33 cellular contexts compared by ENCODE assay signal in the genomic region with DNA sequence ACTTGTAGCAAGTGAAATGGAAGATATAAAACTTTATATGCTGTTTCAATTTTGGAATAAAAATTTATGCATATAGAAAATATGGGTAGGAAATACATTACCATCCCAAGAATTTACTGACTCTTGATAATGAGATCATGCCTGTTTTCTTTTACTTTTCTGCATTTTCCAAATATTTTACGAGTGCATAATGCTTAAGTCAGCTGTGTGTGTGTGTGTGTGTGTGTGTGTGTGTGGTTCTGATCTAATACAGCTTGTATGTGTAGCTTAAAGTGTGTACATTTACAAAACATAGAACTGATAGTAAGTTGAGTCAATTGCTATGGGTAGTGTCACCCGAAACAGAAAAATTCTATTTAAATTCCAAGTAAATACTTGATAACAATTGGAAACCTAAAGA.
DNase-seq lines count a peak whose midpoint lies in the region; ATAC-seq, FAIRE-seq and TF ChIP-seq lines count a peak whose summit lies in the region.
"Had no signal": no experiment of that assay in that cellular context is flagged by ENCODE, and none has a peak within 500 bp of the region (broad histone marks: within the 10 kb centered on the region; RNA-seq: fewer than 3 reads in every experiment).

No MANE protein-coding gene starts in this region.

- H3K4me2 ChIP-seq in astrocyte (ENCODE audit: low read length) = no peak overlapping the region

- H3K9me3 ChIP-seq in astrocyte (ENCODE audit: insufficient read depth, low read depth, low read length) (no peaks in the 10 kb centered on the region), aorta (ENCODE audit: control insufficient read depth, low read length) (no peaks in the 10 kb centered on the region)
- H3K9me3 ChIP-seq: MG63, spleen, thyroid gland had no signal

- peak overlapping the region; percentile 28 for H3K4me3 Mint-ChIP-seq in HFFc6
- H3K4me3 Mint-ChIP-seq in astrocyte (ENCODE audit: unreplicated experiment) = no peak overlapping the region
- no peak overlapping the region for H3K4me3 Mint-ChIP-seq in activated T-cell treated with anti-CD3 and anti-CD28 coated beads, Interleukin-2, amount 50 U/mL, for 4 hours
- H3K4me3 Mint-ChIP-seq: mesothelial cell of epicardium had no signal

- H3K4me1 ChIP-seq in astrocyte (ENCODE audit: insufficient read depth, low read length) (no peaks in the 10 kb centered on the region), aorta (ENCODE audit: control insufficient read depth in 1 of 2, insufficient read depth in 2 of 2, low read length in 2 of 2) (no peaks in the 10 kb centered on the region)
- H3K4me1 ChIP-seq: spleen had no signal

- H3K27me3 ChIP-seq in astrocyte (ENCODE audit: insufficient read depth, low read length) (no peaks in the 10 kb centered on the region), aorta (ENCODE audit: control insufficient read depth in 1 of 2, insufficient read depth in 2 of 2, low read length in 1 of 2) (no peaks in the 10 kb centered on the region)
- H3K27me3 ChIP-seq: MG63, spleen, thyroid gland had no signal

- H3K27ac ChIP-seq in astrocyte (ENCODE audit: low read depth, low read length) (no peak overlapping the region), aorta (ENCODE audit: low read depth in 1 of 2, low read length in 2 of 2) (no peak overlapping the region)
- H3K27ac ChIP-seq: C4-2B, spleen, thyroid gland had no signal

- H3K36me3 Mint-ChIP-seq in HFFc6 (ENCODE audit: low read depth) (no peaks in the 10 kb centered on the region), astrocyte (ENCODE audit: low read depth, unreplicated experiment) (no peaks in the 10 kb centered on the region)
- no peaks in the 10 kb centered on the region for H3K36me3 Mint-ChIP-seq in activated T-cell treated with anti-CD3 and anti-CD28 coated beads, Interleukin-2, amount 50 U/mL, for 4 hours (ENCODE audit: insufficient read depth)
- H3K36me3 Mint-ChIP-seq: mesothelial cell of epicardium had no signal

- DNase-seq in HFFc6 = peak; percentile 58
- DNase-seq in astrocyte (ENCODE audit: low read depth) = peak; percentile 33
- DNase-seq in fibroblast of villous mesenchyme (ENCODE audit: low read depth) = peak; percentile 6
- no peak for DNase-seq in NCI-H345 treated with DMSO at 0.1 percent for 48 hours (lab: John Stamatoyannopoulos, UW; ENCODE audit: unreplicated experiment)
- DNase-seq in NCI-H2227 (lab: John Stamatoyannopoulos, UW; ENCODE audit: unreplicated experiment) = no peak
- no peak for DNase-seq in aorta
- no peak for DNase-seq in activated T-cell treated with anti-CD3 and anti-CD28 coated beads, Interleukin-2, amount 50 U/mL, for 4 hours
- DNase-seq: activated CD4-positive, alpha-beta T cell treated with anti-CD3 and anti-CD28 coated beads, Interleukin-2, amount 50 U/mL, for 48 hours; activated CD4-positive, CD25-positive, alpha-beta regulatory T cell treated with anti-CD3 and anti-CD28 coated beads, Interleukin-2, amount 50 U/mL, for 72 hours; activated naive CD4-positive, alpha-beta T cell; COR-L47; DMS79; effector CD4-positive, alpha-beta T cell; GOT3; head of caudate nucleus; KG1; MG63; NCI-H1105 treated with DMSO at 0.1 percent for 48 hours; NCI-H2029 treated with DMSO at 0.1 percent for 48 hours; NCI-H2227 treated with DMSO at 0.1 percent for 48 hours; NCI-H748 treated with DMSO at 0.1 percent for 48 hours; posterior cingulate gyrus; right cardiac atrium; SHP77; spleen; T-helper 2 cell; thyroid gland had no signal

- 55 to 65% methylated on average over 2 of the region's 2 CpGs for WGBS in aorta, 2 donors

- no peak for ATAC-seq in aorta (ENCODE audit: low FRiP score)
- ATAC-seq in activated T-cell treated with anti-CD3 and anti-CD28 coated beads, Interleukin-2, amount 50 U/mL, for 4 hours = no peak
- ATAC-seq: Panc1, right cardiac atrium had no signal

- no peaks in the 10 kb centered on the region for H4K20me1 ChIP-seq in astrocyte (ENCODE audit: insufficient read depth, low read length)

- H3K27me3 Mint-ChIP-seq in HFFc6 (ENCODE audit: insufficient read depth) (no peaks in the 10 kb centered on the region), astrocyte (ENCODE audit: low read depth, unreplicated experiment) (no peaks in the 10 kb centered on the region)
- no peaks in the 10 kb centered on the region for H3K27me3 Mint-ChIP-seq in activated T-cell treated with anti-CD3 and anti-CD28 coated beads, Interleukin-2, amount 50 U/mL, for 4 hours (ENCODE audit: low read depth)

- H3K9me3 Mint-ChIP-seq in HFFc6 = no peaks in the 10 kb centered on the region
- H3K9me3 Mint-ChIP-seq in astrocyte (ENCODE audit: unreplicated experiment) = no peaks in the 10 kb centered on the region
- no peaks in the 10 kb centered on the region for H3K9me3 Mint-ChIP-seq in activated T-cell treated with anti-CD3 and anti-CD28 coated beads, Interleukin-2, amount 50 U/mL, for 4 hours
- H3K9me3 Mint-ChIP-seq: mesothelial cell of epicardium had no signal

- H3K79me2 ChIP-seq in astrocyte (ENCODE audit: insufficient read depth, low read length) = no peaks in the 10 kb centered on the region

- no peak overlapping the region for H2AFZ ChIP-seq in astrocyte (ENCODE audit: low read depth, low read length)

- H3K4me3 ChIP-seq in astrocyte (ENCODE audit: insufficient read depth, low read depth, low read length) (no peak overlapping the region), fibroblast of villous mesenchyme (ENCODE audit: low read depth, low read length) (no peak overlapping the region), aorta (ENCODE audit: low read length in 2 of 2) (no peak overlapping the region)
- H3K4me3 ChIP-seq: MG63, spleen, thyroid gland had no signal

- no peak for FAIRE-seq in astrocyte (lab: Jason Lieb, UNC)
- FAIRE-seq: bronchial epithelial cell, colon, keratinocyte had no signal

- H3K4me1 Mint-ChIP-seq in HFFc6 (ENCODE audit: low read depth) = peaks cover 60% of the 10 kb centered on the region
- H3K4me1 Mint-ChIP-seq in astrocyte (ENCODE audit: low read depth, unreplicated experiment) = peaks cover 30% of the 10 kb centered on the region
- no peaks in the 10 kb centered on the region for H3K4me1 Mint-ChIP-seq in activated T-cell treated with anti-CD3 and anti-CD28 coated beads, Interleukin-2, amount 50 U/mL, for 4 hours (ENCODE audit: low read depth)

- no peaks in the 10 kb centered on the region for H3K36me3 ChIP-seq in astrocyte (ENCODE audit: insufficient read depth, low read length)
- H3K36me3 ChIP-seq in aorta (ENCODE audit: control insufficient read depth in 1 of 2, insufficient read depth in 2 of 2, low read length in 1 of 2) = no peaks in the 10 kb centered on the region
- H3K36me3 ChIP-seq: MG63, spleen, thyroid gland had no signal

- H3K27ac Mint-ChIP-seq in HFFc6 (no peak overlapping the region), astrocyte (ENCODE audit: unreplicated experiment) (peak overlapping the region; percentile 38)

- H3K9ac ChIP-seq in astrocyte (ENCODE audit: low read length) = no peak overlapping the region

- intact Hi-C loops in aorta (cut with DNase I) = no loop called here

- no peak for TF ChIP-seq CTCF in HFFc6 (IDR thresholded peaks at IDR 0.05)
- TF ChIP-seq CTCF in astrocyte (IDR thresholded peaks at IDR 0.05; ENCODE audit: insufficient read depth, low read depth, low read length) = no peak
- no peak for TF ChIP-seq CTCF in fibroblast of villous mesenchyme (IDR thresholded peaks at IDR 0.05; ENCODE audit: insufficient read depth, low read depth, low read length)

Comparison
In these comparisons a context has a peak if more than half of its experiments do, and no peak if none do; other contexts are left out.
1. DNase-seq: peak in HFFc6 (single experiment), astrocyte (single experiment) and fibroblast of villous mesenchyme (single experiment); none in NCI-H345 treated with DMSO at 0.1 percent for 48 hours (single experiment), NCI-H2227 (single experiment), aorta (0 of 2) and activated T-cell treated with anti-CD3 and anti-CD28 coated beads, Interleukin-2, amount 50 U/mL, for 4 hours (single experiment).